ENCODE assay signal across 24 cellular contexts in the genomic region with DNA sequence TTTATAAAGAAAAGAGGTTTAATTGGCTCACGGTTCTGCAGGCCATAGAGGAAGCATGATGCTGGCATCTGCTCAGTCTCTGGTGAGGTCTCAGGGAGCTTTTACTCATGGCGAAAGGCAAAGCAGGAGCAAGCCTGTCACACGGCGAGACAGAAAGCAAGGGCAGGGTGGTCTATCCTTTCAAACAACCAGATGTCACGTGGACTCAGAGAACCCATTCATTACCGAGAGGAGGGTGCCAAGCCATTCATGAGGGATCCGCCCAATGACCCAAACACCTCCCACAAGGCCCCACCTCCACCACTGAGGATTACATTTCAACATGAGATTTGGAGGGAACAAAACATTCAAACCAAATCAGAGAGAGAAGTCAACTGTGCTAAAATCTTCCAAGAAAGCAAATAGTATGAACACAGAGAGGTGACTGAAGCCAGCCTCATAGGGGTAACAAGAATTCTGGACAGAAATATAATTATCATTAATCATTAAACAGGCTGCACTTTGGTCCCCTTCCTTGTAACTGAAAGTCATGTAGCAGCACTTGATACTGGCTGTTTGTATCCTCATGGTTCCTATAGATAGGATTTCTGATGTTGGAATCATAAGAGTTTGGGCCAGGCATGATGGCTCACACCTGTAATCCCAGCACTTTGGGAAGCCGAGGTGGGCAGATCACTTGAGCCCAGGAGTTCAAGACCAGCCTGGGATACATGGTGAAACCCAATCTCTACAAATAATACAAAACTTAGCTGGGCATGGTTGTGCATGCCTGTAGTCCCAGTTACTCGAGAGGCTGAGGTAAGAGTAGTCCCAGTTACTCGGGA. TPM values are rescaled to one million over a fixed set of nuclear protein-coding genes. Genes with fewer than 3 reads are reported as not detected.
"Had no signal": no experiment of that assay in that cellular context is flagged by ENCODE, and none has a peak within 500 bp of the region (broad histone marks: within the 10 kb centered on the region; RNA-seq: fewer than 3 reads in every experiment).

No MANE protein-coding gene starts in this region.

- H3K4me3 ChIP-seq: MG63, Peyer's patch, SJCRH30 had no signal

- ATAC-seq: activated T-helper 17 cell treated with anti-CD3 and anti-CD28 coated beads, Interleukin-2, amount 50 U/mL, for 72 hours had no signal

- H3K27ac ChIP-seq: RWPE1, SJCRH30, VCaP had no signal

- H3K4me1 ChIP-seq: Peyer's patch, SJCRH30 had no signal

- H3K27me3 ChIP-seq: MG63, Peyer's patch, SJCRH30 had no signal

- H3K9ac ChIP-seq: SK-N-SH had no signal

- H3K4me2 ChIP-seq: SK-N-SH had no signal

- H3K9me3 ChIP-seq: Peyer's patch, SJCRH30, SK-N-SH had no signal

- H3K36me3 ChIP-seq: MG63, Peyer's patch, SJCRH30 had no signal

- DNase-seq: activated CD4-positive, alpha-beta memory T cell treated with anti-CD3 and anti-CD28 coated beads, Interleukin-2, amount 10 ng/mL, durations not matched to agents 7 days and 5 days; activated CD4-positive, alpha-beta T cell treated with anti-CD3 and anti-CD28 coated beads, Interleukin-2, amount 10 ng/mL, durations not matched to agents 7 days and 5 days; activated CD4-positive, CD25-positive, alpha-beta regulatory T cell; activated gamma-delta T cell; activated naive CD4-positive, alpha-beta T cell treated with anti-CD3 and anti-CD28 coated beads for 36 hours; activated T-cell treated with anti-CD3 and anti-CD28 coated beads for 4 hours; activated T-cell treated with anti-CD3 and anti-CD28 coated beads, Interleukin-2, amount 50 U/mL, for 48 hours; MG63; MV-4-11; NCI-H1092 treated with DMSO at 0.1 percent for 48 hours; NCI-H1417 treated with DMSO at 0.1 percent for 48 hours; NCI-H1694; NCI-H2029 treated with DMSO at 0.1 percent for 48 hours; NCI-H524; Peyer's patch; Right ventricle myocardium superior; SJCRH30; SK-N-SH; T-helper 1 cell had no signal

RNA-seq across cellular contexts. Expression of gene B4GALNT2, which starts 52.5 kb away (rescaled TPM):
- total RNA-seq: activated CD4-positive, alpha-beta memory T cell treated with anti-CD3 and anti-CD28 coated beads, Interleukin-2, amount 10 ng/mL, durations not matched to agents 7 days and 5 days; activated CD4-positive, alpha-beta T cell treated with anti-CD3 and anti-CD28 coated beads, Interleukin-2, amount 10 ng/mL, durations not matched to agents 7 days and 5 days; activated CD8-positive, alpha-beta memory T cell treated with anti-CD3 and anti-CD28 coated beads for 36 hours; Right ventricle myocardium superior; SJCRH30; T-helper 2 cell treated with Interferon-gamma antibody and Interleukin-4, amounts not matched to agents 100 ng/mL and 5 ng/mL, for 36 hours had no signal
- polyA plus RNA-seq: SK-N-SH had no signal
